20 cellular contexts compared by ENCODE assay signal in the genomic region with DNA sequence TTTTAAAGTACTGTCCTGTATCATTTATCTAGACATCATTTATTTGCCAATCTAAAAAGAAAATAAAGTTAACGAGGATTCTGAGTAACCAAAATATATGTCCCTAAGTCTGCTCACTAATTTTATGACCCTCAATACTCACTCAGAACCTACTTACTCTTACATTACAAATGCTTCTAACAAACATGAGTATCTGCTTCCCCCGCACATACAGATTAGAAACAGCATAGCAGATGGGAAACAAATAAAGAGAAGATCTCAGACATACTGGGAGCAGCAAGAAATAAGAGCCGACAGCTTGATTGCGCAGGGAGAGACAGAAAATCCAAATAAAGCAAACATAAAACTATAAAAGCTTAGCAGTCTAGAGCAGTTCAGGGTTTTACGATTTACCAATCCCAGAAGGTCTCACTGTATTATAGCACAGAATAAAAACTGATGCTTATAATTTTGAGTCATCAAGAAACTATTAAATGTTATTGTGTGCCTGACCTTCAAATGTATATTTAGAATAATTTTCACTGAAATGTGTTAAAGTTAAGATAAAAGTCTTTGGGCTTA.
"Had no signal": no experiment of that assay in that cellular context is flagged by ENCODE, and none has a peak within 500 bp of the region (broad histone marks: within the 10 kb centered on the region; RNA-seq: fewer than 3 reads in every experiment).

No MANE protein-coding gene starts in this region.

- H3K9me3 Mint-ChIP-seq: activated naive CD4-positive, alpha-beta T cell treated with anti-CD3 and anti-CD28 coated beads for 36 hours; activated naive CD8-positive, alpha-beta T cell treated with anti-CD3 and anti-CD28 coated beads, Interleukin-2, amount 50 U/mL, for 24 hours; activated T-helper 17 cell treated with anti-CD3 and anti-CD28 coated beads, Interleukin-2, amount 50 U/mL, for 72 hours; dendritic cell treated with granulocyte-macrophage colony-stimulating factor and Interleukin-4, amounts not matched to agents 40 ng/mL and 50 ng/mL, for 4 days; memory B cell; naive thymus-derived CD8-positive, alpha-beta T cell; stimulated activated naive B cell treated with anti-CD40 and anti-IgM and Interleukin-4, amounts not matched to agents 10 μg/mL and 1 μg/mL and 100 μg/mL, for 72 hours had no signal

- DNase-seq: activated CD4-positive, alpha-beta T cell treated with anti-CD3 and anti-CD28 coated beads, Interleukin-2, amount 50 U/mL, for 1 hour; activated naive CD4-positive, alpha-beta T cell treated with anti-CD3 and anti-CD28 coated beads for 36 hours; activated naive CD8-positive, alpha-beta T cell treated with anti-CD3 and anti-CD28 coated beads, Interleukin-2, amount 50 U/mL, for 24 hours; activated T-cell treated with anti-CD3 and anti-CD28 coated beads for 4 hours; cerebellar nuclear complex; effector memory CD4-positive, alpha-beta T cell; foreskin fibroblast; hypothalamus; kidney; left ventricle myocardium superior; naive thymus-derived CD8-positive, alpha-beta T cell; stimulated activated CD4-positive, alpha-beta T cell treated with anti-CD3 and anti-CD28 coated beads, Interleukin-4, amount 100 ng/mL, for 1 hour; stimulated activated naive B cell treated with anti-CD40 and anti-IgM and Interleukin-4, amounts not matched to agents 10 μg/mL and 1 μg/mL and 100 μg/mL, for 72 hours; tibial artery had no signal

- H3K9me3 ChIP-seq: ascending aorta, breast epithelium, tibial artery had no signal

- H3K4me1 ChIP-seq: ascending aorta, breast epithelium, tibial artery had no signal

- H3K27ac Mint-ChIP-seq: activated naive CD4-positive, alpha-beta T cell treated with anti-CD3 and anti-CD28 coated beads for 36 hours; activated naive CD8-positive, alpha-beta T cell treated with anti-CD3 and anti-CD28 coated beads, Interleukin-2, amount 50 U/mL, for 24 hours; activated T-helper 17 cell treated with anti-CD3 and anti-CD28 coated beads, Interleukin-2, amount 50 U/mL, for 72 hours; dendritic cell treated with granulocyte-macrophage colony-stimulating factor and Interleukin-4, amounts not matched to agents 40 ng/mL and 50 ng/mL, for 4 days; memory B cell; naive thymus-derived CD8-positive, alpha-beta T cell; stimulated activated naive B cell treated with anti-CD40 and anti-IgM and Interleukin-4, amounts not matched to agents 10 μg/mL and 1 μg/mL and 100 μg/mL, for 72 hours had no signal

- H3K27ac ChIP-seq: ascending aorta, breast epithelium, tibial artery had no signal

- H3K27me3 ChIP-seq: ascending aorta, breast epithelium, tibial artery had no signal

- ATAC-seq: activated CD4-positive, CD25-positive, alpha-beta regulatory T cell treated with anti-CD3 and anti-CD28 coated beads, Interleukin-2, amount 50 U/mL, for 24 hours; activated naive CD8-positive, alpha-beta T cell treated with anti-CD3 and anti-CD28 coated beads, Interleukin-2, amount 50 U/mL, for 24 hours; activated T-helper 17 cell treated with anti-CD3 and anti-CD28 coated beads, Interleukin-2, amount 50 U/mL, for 72 hours; left ventricle myocardium superior; naive thymus-derived CD8-positive, alpha-beta T cell; stimulated activated naive B cell treated with anti-CD40 and anti-IgM and Interleukin-4, amounts not matched to agents 10 μg/mL and 1 μg/mL and 100 μg/mL, for 72 hours had no signal

- H3K36me3 Mint-ChIP-seq: memory B cell; naive thymus-derived CD8-positive, alpha-beta T cell; stimulated activated naive B cell treated with anti-CD40 and anti-IgM and Interleukin-4, amounts not matched to agents 10 μg/mL and 1 μg/mL and 100 μg/mL, for 72 hours had no signal

- H3K4me1 Mint-ChIP-seq: activated naive CD8-positive, alpha-beta T cell treated with anti-CD3 and anti-CD28 coated beads, Interleukin-2, amount 50 U/mL, for 24 hours; activated T-helper 17 cell treated with anti-CD3 and anti-CD28 coated beads, Interleukin-2, amount 50 U/mL, for 72 hours; memory B cell; naive thymus-derived CD8-positive, alpha-beta T cell; stimulated activated naive B cell treated with anti-CD40 and anti-IgM and Interleukin-4, amounts not matched to agents 10 μg/mL and 1 μg/mL and 100 μg/mL, for 72 hours had no signal

- H3K4me3 Mint-ChIP-seq: activated naive CD4-positive, alpha-beta T cell treated with anti-CD3 and anti-CD28 coated beads for 36 hours; activated naive CD8-positive, alpha-beta T cell treated with anti-CD3 and anti-CD28 coated beads, Interleukin-2, amount 50 U/mL, for 24 hours; activated T-helper 17 cell treated with anti-CD3 and anti-CD28 coated beads, Interleukin-2, amount 50 U/mL, for 72 hours; dendritic cell treated with granulocyte-macrophage colony-stimulating factor and Interleukin-4, amounts not matched to agents 40 ng/mL and 50 ng/mL, for 4 days; memory B cell; naive thymus-derived CD8-positive, alpha-beta T cell; stimulated activated naive B cell treated with anti-CD40 and anti-IgM and Interleukin-4, amounts not matched to agents 10 μg/mL and 1 μg/mL and 100 μg/mL, for 72 hours had no signal
